Comparison of ENCODE assay signal across 1 cellular context in the genomic region with DNA sequence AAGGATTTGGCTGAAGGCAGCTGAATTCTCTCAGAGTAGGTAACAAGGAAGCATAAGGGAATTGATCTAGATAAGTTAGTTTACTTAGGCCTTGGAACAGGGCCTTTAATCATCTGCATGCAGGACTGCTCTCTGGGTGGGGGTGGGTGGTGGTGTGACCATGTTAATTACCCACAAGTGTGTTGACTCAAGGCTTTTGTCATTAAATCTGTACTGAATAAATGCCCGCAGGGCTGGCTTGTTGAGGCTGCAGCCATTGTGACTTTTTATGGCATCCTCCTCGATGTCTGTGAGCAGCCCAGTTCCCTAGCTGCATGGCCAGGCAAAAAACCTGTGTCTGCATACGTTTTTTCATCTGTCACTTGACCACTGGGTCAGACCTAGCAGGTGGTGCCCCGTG.
TF ChIP-seq lines count a peak whose summit lies in the region.

No MANE protein-coding gene starts in this region.

TF ChIP-seq in HEK293, 187 proteins besides CTCF, POLR2A, EP300 and RAD21 (continued from another document):
- TF ChIP-seq TRIM28 (IDR thresholded peaks at IDR 0.05; ENCODE audit: borderline replicate concordance, low read length) (peak; percentile 95), GFI1B (tag by site-specific recombination; IDR thresholded peaks at IDR 0.05) (no peak), GLIS1 (tag by site-specific recombination; IDR thresholded peaks at IDR 0.05) (no peak)
TF ChIP-seq in HEK293: peak in this region for 5.
